Comparison of ENCODE assay signal across 9 cellular contexts in genomic region chr6:73803562-73804221, GRCh38.
DNase-seq lines count a peak whose midpoint lies in the region; ATAC-seq, FAIRE-seq and TF ChIP-seq lines count a peak whose summit lies in the region.
"Had no signal": no experiment of that assay in that cellular context is flagged by ENCODE, and none has a peak within 500 bp of the region (broad histone marks: within the 10 kb centered on the region; RNA-seq: fewer than 3 reads in every experiment).

No MANE protein-coding gene starts in this region.

- H3K4me1 ChIP-seq in small intestine (ENCODE audit: control insufficient read depth in 2 of 2, insufficient read depth in 1 of 2, low read depth in 1 of 2, low read length in 1 of 2), result no peaks in the 10 kb centered on the region

- 29 to 51% (median 41%) methylated on average over 5 of the region's 5 CpGs for WGBS in small intestine, 3 donors

- DNase-seq in COLO829 (ENCODE audit: low spot score), result peak; percentile 76
- no peak for DNase-seq in GM20000 (ENCODE audit: low spot score)
- peak; percentile 91 for DNase-seq in RPMI7951 (ENCODE audit: low read depth)
- DNase-seq in fibroblast of mammary gland (ENCODE audit: low read depth), result peak; percentile 95
- peak; percentile 13 for DNase-seq in small intestine
- DNase-seq in COR-L47 (lab: John Stamatoyannopoulos, UW), result no peak
- DNase-seq: activated B cell treated with CpG ODN at 0.5 μM for 24 hours had no signal

- H3K9me3 ChIP-seq in small intestine (ENCODE audit: control insufficient read depth, low read depth), result no peaks in the 10 kb centered on the region

- no peaks in the 10 kb centered on the region for H3K36me3 ChIP-seq in small intestine (ENCODE audit: control insufficient read depth in 2 of 2, insufficient read depth in 2 of 2, low read length in 2 of 2)

- no peaks in the 10 kb centered on the region for H3K27me3 ChIP-seq in small intestine (ENCODE audit: control insufficient read depth in 2 of 2, insufficient read depth in 2 of 2, low read length in 2 of 2)

- no peak overlapping the region for H3K27ac ChIP-seq in small intestine (ENCODE audit: low read depth in 1 of 2, low read length in 1 of 2)

- no peak overlapping the region for H3K4me3 ChIP-seq in fibroblast of mammary gland (ENCODE audit: control insufficient read depth, low read depth, low read length)
- H3K4me3 ChIP-seq in small intestine (ENCODE audit: low read depth in 1 of 2, low read length in 2 of 2), result no peak overlapping the region

- no peak for FAIRE-seq in small intestine (lab: Jason Lieb, UNC)

- ATAC-seq in HG02852 (IDR thresholded peaks at IDR 0.05; ENCODE audit: unreplicated experiment) (no peak), GM18909 (IDR thresholded peaks at IDR 0.05; ENCODE audit: poor library complexity, unreplicated experiment) (no peak)

- TF ChIP-seq CTCF in GM20000 (IDR thresholded peaks at IDR 0.05; ENCODE audit: extremely low read depth, missing control alignments), result peak; percentile 34
- peak; percentile 69 for TF ChIP-seq CTCF in fibroblast of mammary gland (conservative IDR thresholded peaks at IDR 0.05; ENCODE audit: control insufficient read depth, insufficient read depth, low read depth, low read length)

Comparison
In these comparisons a context has a peak if more than half of its experiments do, and no peak if none do; other contexts are left out.
1. DNase-seq: peak in COLO829 (single experiment), RPMI7951 (single experiment), fibroblast of mammary gland (single experiment) and small intestine (single experiment); none in GM20000 (single experiment) and COR-L47 (single experiment).